11 cellular contexts compared by ENCODE assay signal in the genomic region with DNA sequence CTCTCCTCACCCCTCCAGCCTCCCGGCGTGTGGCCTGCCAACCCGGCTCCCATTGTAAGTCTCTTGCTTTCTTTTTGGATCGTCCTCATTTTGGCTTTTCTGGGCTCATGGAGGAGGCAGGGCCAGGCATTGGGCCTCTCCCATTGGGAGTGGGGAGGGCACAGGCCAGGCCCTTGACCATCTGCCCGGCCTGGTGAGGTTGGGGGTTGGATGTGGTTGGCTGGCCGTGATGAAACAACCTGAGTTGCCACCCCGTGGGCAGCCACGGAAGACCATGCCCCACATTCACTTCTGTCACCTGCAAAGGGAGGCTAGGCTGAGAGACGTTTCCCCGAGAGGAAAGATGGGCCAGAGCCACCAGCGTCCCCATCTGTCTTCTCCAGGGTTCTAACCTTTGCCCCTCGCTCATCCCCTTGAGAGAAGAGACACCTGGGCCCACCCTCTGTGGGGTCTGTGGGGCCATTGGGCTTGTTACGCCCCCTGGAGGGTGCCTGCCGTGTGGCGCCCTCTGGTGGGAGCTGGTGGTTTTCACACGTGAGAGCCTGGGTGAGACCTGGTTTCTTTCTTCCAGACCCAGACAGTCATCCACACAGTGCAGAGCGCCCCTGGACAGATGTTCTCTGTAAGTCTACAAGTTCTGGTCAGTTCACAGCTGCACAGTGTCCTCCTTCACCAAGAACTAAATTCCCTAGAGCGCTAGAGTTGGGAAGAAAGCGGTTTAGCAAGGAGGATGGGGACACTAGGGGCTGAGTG. TPM values are rescaled to one million over a fixed set of nuclear protein-coding genes. Genes with fewer than 3 reads are reported as not detected.
DNase-seq lines count a peak whose midpoint lies in the region; ATAC-seq, FAIRE-seq and TF ChIP-seq lines count a peak whose summit lies in the region.
"Not testable (repeated sequence)": the region's sequence is repeated elsewhere in the genome, so short reads cannot be mapped to it uniquely, and the experiment has no call there.
"Had no signal": no experiment of that assay in that cellular context is flagged by ENCODE, and none has a peak within 500 bp of the region (broad histone marks: within the 10 kb centered on the region; RNA-seq: fewer than 3 reads in every experiment).

No MANE protein-coding gene starts in this region.

- not testable (repeated sequence) for H2BK20ac ChIP-seq in H1 (ENCODE audit: low read length)

- peak; percentile 81 for FAIRE-seq in H1 (lab: Jason Lieb, UNC)
- FAIRE-seq in urothelium cell line (lab: Jason Lieb, UNC): peak; percentile 42

- not testable (repeated sequence) for H3K9ac ChIP-seq in H1 (replicated peaks in 1 of 4; ENCODE audit: extremely low read depth in 1 of 4, low read depth in 3 of 4, low read length in 3 of 4)

- not testable (repeated sequence) for H4K20me1 ChIP-seq in H1 (replicated peaks in 1 of 2; ENCODE audit: control insufficient read depth in 1 of 2, insufficient read depth in 2 of 2, low read length in 2 of 2)

- peak; percentile 58 for ATAC-seq in CD4-positive, alpha-beta T cell (ENCODE audit: poor library complexity)
- ATAC-seq in HG02798 (IDR thresholded peaks at IDR 0.05; ENCODE audit: poor library complexity, unreplicated experiment): peak; percentile 42
- peak; percentile 59 for ATAC-seq in SK-N-SH treated with all-trans-retinoic acid at 6 μM for 48 hours
- ATAC-seq in left colon: peak; percentile 42
- peak in 2 of 3 donors; percentile 43 to 66 for ATAC-seq in natural killer cell

- H3K27ac Mint-ChIP-seq in CD4-positive, alpha-beta T cell; activated T-cell treated with anti-CD3 and anti-CD28 coated beads, Interleukin-2, amount 50 U/mL, for 24 hours; natural killer cell: not testable (repeated sequence)

- not testable (repeated sequence) for H3K79me2 ChIP-seq in H1 (ENCODE audit: control insufficient read depth in 1 of 2, insufficient read depth in 2 of 2, low read length in 2 of 2)

- H3K4me3 ChIP-seq in H1 (ENCODE audit: extremely low read depth in 1 of 4, insufficient read depth in 2 of 4, low read depth in 3 of 4, low read length in 4 of 4): not testable (repeated sequence)

- H3K4me1 ChIP-seq in H1 (replicated peaks in 1 of 4; ENCODE audit: control insufficient read depth in 3 of 4, insufficient read depth in 4 of 4, low read length in 3 of 4): not testable (repeated sequence)

- H3K56ac ChIP-seq in H1 (replicated peaks; ENCODE audit: insufficient read length, low read depth, low read length): not testable (repeated sequence)

- H3K27me3 ChIP-seq in CD4-positive, alpha-beta T cell (ENCODE audit: control insufficient read depth, insufficient read depth, low read length); H1 (replicated peaks in 1 of 4; ENCODE audit: control insufficient read depth in 3 of 4, extremely low read depth in 1 of 4, insufficient read depth in 3 of 4, low read length in 3 of 4): not testable (repeated sequence)

- not testable (repeated sequence) for TF ChIP-seq POLR2A in H1 (IDR thresholded peaks at IDR 0.05; ENCODE audit: control extremely low read depth in 1 of 2, low read depth in 2 of 2, low read length in 2 of 2)

- H3K9me3 ChIP-seq in CD4-positive, alpha-beta T cell (ENCODE audit: control insufficient read depth, low read length); H1 (ENCODE audit: insufficient read depth in 2 of 2, low read depth in 1 of 2, low read length in 1 of 2): not testable (repeated sequence)

- H3K4me3 Mint-ChIP-seq in CD4-positive, alpha-beta T cell; activated T-cell treated with anti-CD3 and anti-CD28 coated beads, Interleukin-2, amount 50 U/mL, for 24 hours; natural killer cell: not testable (repeated sequence)

- not testable (repeated sequence) for H4K91ac ChIP-seq in H1 (replicated peaks; ENCODE audit: insufficient read length, low read length)

- not testable (repeated sequence) for H3K27me3 Mint-ChIP-seq in CD4-positive, alpha-beta T cell; activated T-cell treated with anti-CD3 and anti-CD28 coated beads, Interleukin-2, amount 50 U/mL, for 24 hours; natural killer cell (ENCODE audit: low read depth in 2 of 2)

- not testable (repeated sequence) for DNase-seq in CD4-positive, alpha-beta T cell; H1 (ENCODE audit: low read depth in 1 of 2, low spot score in 2 of 2); natural killer cell; urothelium cell line (ENCODE audit: low spot score)
- peak; percentile 12 for DNase-seq in activated T-cell treated with anti-CD3 and anti-CD28 coated beads, Interleukin-2, amount 50 U/mL, for 24 hours
- DNase-seq in left colon: peak in 1 of 2 donors; percentile 10

- not testable (repeated sequence) for H3K79me1 ChIP-seq in H1 (ENCODE audit: low read depth, low read length)

- H2AK5ac ChIP-seq in H1 (ENCODE audit: low read depth, low read length): not testable (repeated sequence)

- intact Hi-C loops in CD4-positive, alpha-beta T cell (cut with DNase I, micrococcal nuclease): loop anchor here in 1 of 2 experiments (10.0 kb wide), 1 partner anchor 98 kb away; no protein-coding TSS in a partner anchor
- intact Hi-C loops in left colon (cut with DNase I, micrococcal nuclease); natural killer cell (cut with micrococcal nuclease): not testable (repeated sequence)

- not testable (repeated sequence) for H2BK12ac ChIP-seq in H1 (ENCODE audit: low read depth, low read length)

- POLR2A ChIA-PET in CD4-positive, alpha-beta T cell (lab: Charles Lee): not testable (repeated sequence)
- POLR2A ChIA-PET in H1 (lab: Charles Lee; ENCODE audit: partially characterized antibody): interaction anchor here (0.7 kb wide), 1 partner anchor 130 kb away, joined by 3 read pairs; no protein-coding TSS in a partner anchor

- not testable (repeated sequence) for TF ChIP-seq RAD21 in H1 (IDR thresholded peaks at IDR 0.05 in 1 of 2, conservative IDR thresholded peaks at IDR 0.05 in 1 of 2; ENCODE audit: low read depth in 2 of 2, low read length in 2 of 2)

- not testable (repeated sequence) for H3K23me2 ChIP-seq in H1 (ENCODE audit: low read depth, low read length)

- not testable (repeated sequence) for H3K18ac ChIP-seq in H1 (ENCODE audit: extremely low read depth, low read length)

- not testable (repeated sequence) for H3K9me3 Mint-ChIP-seq in CD4-positive, alpha-beta T cell; activated T-cell treated with anti-CD3 and anti-CD28 coated beads, Interleukin-2, amount 50 U/mL, for 24 hours; natural killer cell

- not testable (repeated sequence) for H4K8ac ChIP-seq in H1 (ENCODE audit: extremely low read depth, insufficient read depth, low read length)

- not testable (repeated sequence) for H3K4me1 Mint-ChIP-seq in CD4-positive, alpha-beta T cell (ENCODE audit: low read depth); activated T-cell treated with anti-CD3 and anti-CD28 coated beads, Interleukin-2, amount 50 U/mL, for 24 hours (ENCODE audit: low read depth); natural killer cell

- not testable (repeated sequence) for H4K5ac ChIP-seq in H1 (ENCODE audit: insufficient read length, low read depth, low read length)

- H2BK120ac ChIP-seq in H1 (replicated peaks; ENCODE audit: low read depth, low read length): not testable (repeated sequence)

- not testable (repeated sequence) for H3K14ac ChIP-seq in H1 (ENCODE audit: insufficient read length)

- H3K4ac ChIP-seq in H1 (replicated peaks; ENCODE audit: insufficient read length, low read depth, low read length): not testable (repeated sequence)

- not testable (repeated sequence) for H2BK15ac ChIP-seq in H1 (ENCODE audit: low read length)

- H3K36me3 ChIP-seq in H1 (ENCODE audit: control insufficient read depth in 2 of 4, insufficient read depth in 4 of 4, low read length in 3 of 4): not testable (repeated sequence)

- not testable (repeated sequence) for H3K27ac ChIP-seq in CD4-positive, alpha-beta T cell (ENCODE audit: low read depth, low read length); H1 (ENCODE audit: low read depth, low read length)

- CTCF ChIA-PET in CD4-positive, alpha-beta T cell (lab: Charles Lee): not testable (repeated sequence)
- CTCF ChIA-PET in H1 (lab: Charles Lee; ENCODE audit: partially characterized antibody): interaction anchor here (0.6 to 12.0 kb wide), 10 partner anchors 10 to 499 kb away, joined by 3 to 338 read pairs (median 8); no protein-coding TSS in a partner anchor

- not testable (repeated sequence) for H3K4me2 ChIP-seq in H1 (ENCODE audit: insufficient read depth in 1 of 2, low read depth in 2 of 2, low read length in 2 of 2)

- WGBS in H1 (ENCODE audit: extremely low coverage in 1 of 2, insufficient coverage in 1 of 2, insufficient read length in 1 of 2, insufficient replicate concordance in 2 of 2, low coverage in 1 of 2, low lambda C conversion rate in 2 of 2, missing lambda C conversion rate in 1 of 2), 2 experiments: 83% methylated on average over 6 of the region's 19 CpGs; no CpG with 5 or more reads in 1 of the 2 experiments

- H2BK5ac ChIP-seq in H1 (ENCODE audit: low read depth, low read length): not testable (repeated sequence)

- not testable (repeated sequence) for H2AFZ ChIP-seq in H1 (ENCODE audit: low read length)

- H3K23ac ChIP-seq in H1 (ENCODE audit: insufficient read length): not testable (repeated sequence)

- not testable (repeated sequence) for TF ChIP-seq EP300 in H1 (IDR thresholded peaks at IDR 0.05; ENCODE audit: borderline replicate concordance in 1 of 2, low read depth in 2 of 2, low read length in 2 of 2)

- not testable (repeated sequence) for TF ChIP-seq CTCF in CD4-positive, alpha-beta T cell (IDR thresholded peaks at IDR 0.05); H1 (IDR thresholded peaks at IDR 0.05; ENCODE audit: control extremely low read depth in 1 of 3, insufficient read depth in 1 of 3, low read depth in 1 of 3, low read length in 3 of 3); natural killer cell (IDR thresholded peaks at IDR 0.05)

- not testable (repeated sequence) for H3K36me3 Mint-ChIP-seq in CD4-positive, alpha-beta T cell (ENCODE audit: low read depth); activated T-cell treated with anti-CD3 and anti-CD28 coated beads, Interleukin-2, amount 50 U/mL, for 24 hours (ENCODE audit: low read depth); natural killer cell

RNA-seq across cellular contexts. Expression of a gene that starts 47.3 kb away (rescaled TPM):
- total RNA-seq in CD4-positive, alpha-beta T cell: under 1 TPM in 1 of 2 experiments, not detected in 1; 0.08 TPM
- 1.8 and 1.9 TPM in 2 replicates for total RNA-seq in H1 (2021; fragmentation: NEBNext Ultra II Directional; extraction: Animal tissue kit (Norgen Biotek cat#: 25700))
- polyA plus RNA-seq in H1 (2011; rRNA removed): 1.0 and 1.6 TPM in 2 replicates
- 0.83 TPM for polyA plus RNA-seq in H1 (2011; cell fraction: cytosol; rRNA removed)
- polyA plus RNA-seq in H1 (2011; cell fraction: nucleus; rRNA removed): 1.8 TPM
- 0.77 to 1.4 TPM (median 1.2 TPM) in 4 replicates for polyA plus RNA-seq in H1 (2012, experiment 1 of 2)
- polyA plus RNA-seq in H1 (2012, experiment 2 of 2): 0.79 TPM
- 0.89 TPM for polyA plus RNA-seq in H1 (2013, experiment 1 of 2)
- polyA plus RNA-seq in H1 (2013, experiment 2 of 2): 0.81 TPM
- polyA minus RNA-seq in H1 (2011; rRNA and poly(A)+ RNA removed): 1.1 TPM in 2 replicates
- polyA minus RNA-seq in H1 (2011; cell fraction: cytosol; rRNA and poly(A)+ RNA removed): 0.37 TPM
- polyA minus RNA-seq in H1 (2011; cell fraction: nucleus; rRNA and poly(A)+ RNA removed): 1.00 TPM
- 10 to 100 TPM; 11.6 to 48.3 TPM for total RNA-seq in left colon
- under 1 TPM in 2 of 3 donors, not detected in 1; 0.19 to 0.20 TPM for total RNA-seq in natural killer cell
- total RNA-seq: LHCN-M2, vagina had no signal
- polyA plus RNA-seq: AG04450 had no signal
